ENCODE assay signal across 2 cellular contexts in the genomic region with DNA sequence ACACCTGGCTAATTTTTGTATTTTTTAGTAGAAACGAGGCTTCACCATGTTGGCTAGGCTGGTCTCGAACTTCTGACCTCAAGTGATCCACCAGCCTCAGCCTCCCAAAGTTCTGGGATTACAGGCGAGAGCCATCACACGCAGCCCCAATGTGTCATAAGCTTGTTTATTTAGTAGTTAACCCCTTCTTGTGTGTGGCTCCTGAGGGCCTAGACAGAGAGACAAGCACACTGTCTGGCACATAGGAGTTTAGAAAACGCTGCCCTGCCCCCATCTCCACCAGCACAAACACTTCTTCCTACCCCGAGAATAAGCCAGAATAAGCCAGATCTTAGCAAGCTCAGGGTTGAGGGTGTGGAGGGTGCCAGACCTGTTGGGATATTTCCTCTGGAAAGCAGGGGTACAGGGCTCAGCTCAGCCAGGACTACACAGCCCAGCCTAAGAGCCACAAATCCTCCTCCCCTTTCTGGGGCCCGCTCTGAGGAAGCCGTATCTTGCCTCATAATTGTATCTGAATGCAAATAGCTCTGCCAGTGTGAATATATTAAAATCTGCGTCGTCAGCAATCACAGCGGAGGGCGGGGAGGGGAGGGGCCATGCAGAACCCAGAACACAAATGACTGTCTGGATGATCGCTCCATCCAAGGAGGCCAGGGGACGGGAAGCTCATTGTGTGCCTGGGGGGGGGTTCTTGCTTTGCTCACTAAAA.
TF ChIP-seq lines count a peak whose summit lies in the region.

No MANE protein-coding gene starts in this region.

TF ChIP-seq in HEK293T, 16 proteins besides CTCF, POLR2A, EP300 and RAD21 (continued from another document):
- TF ChIP-seq ZNF384 (IDR thresholded peaks at IDR 0.05) (no peak), NFRKB (IDR thresholded peaks at IDR 0.05) (no peak), LEF1 (IDR thresholded peaks at IDR 0.05; ENCODE audit: borderline replicate concordance) (no peak), PKNOX1 (IDR thresholded peaks at IDR 0.05) (no peak)

TF ChIP-seq in K562, 482 proteins besides CTCF, POLR2A, EP300 and RAD21 (continued from another document):
- TF ChIP-seq, protein P1, sequence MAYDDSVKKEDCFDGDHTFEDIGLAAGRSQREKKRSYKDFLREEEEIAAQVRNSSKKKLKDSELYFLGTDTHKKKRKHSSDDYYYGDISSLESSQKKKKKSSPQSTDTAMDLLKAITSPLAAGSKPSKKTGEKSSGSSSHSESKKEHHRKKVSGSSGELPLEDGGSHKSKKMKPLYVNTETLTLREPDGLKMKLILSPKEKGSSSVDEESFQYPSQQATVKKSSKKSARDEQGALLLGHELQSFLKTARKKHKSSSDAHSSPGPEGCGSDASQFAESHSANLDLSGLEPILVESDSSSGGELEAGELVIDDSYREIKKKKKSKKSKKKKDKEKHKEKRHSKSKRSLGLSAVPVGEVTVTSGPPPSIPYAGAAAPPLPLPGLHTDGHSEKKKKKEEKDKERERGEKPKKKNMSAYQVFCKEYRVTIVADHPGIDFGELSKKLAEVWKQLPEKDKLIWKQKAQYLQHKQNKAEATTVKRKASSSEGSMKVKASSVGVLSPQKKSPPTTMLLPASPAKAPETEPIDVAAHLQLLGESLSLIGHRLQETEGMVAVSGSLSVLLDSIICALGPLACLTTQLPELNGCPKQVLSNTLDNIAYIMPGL (CRISPR knock-in tag; IDR thresholded peaks at IDR 0.05): no peak
- TF ChIP-seq C11orf30 (IDR thresholded peaks at IDR 0.05; ENCODE audit: low read depth) (peak; percentile 68), MAFF (IDR thresholded peaks at IDR 0.05; ENCODE audit: low read length) (peak; percentile 31), FOXK2 (conservative IDR thresholded peaks at IDR 0.05 in 1 of 2, IDR thresholded peaks at IDR 0.05 in 1 of 2; ENCODE audit: low read depth in 2 of 2) (no peak), ZNF316 (IDR thresholded peaks at IDR 0.05) (peak; percentile 77)
